Comparison of ENCODE assay signal across 4 cellular contexts in the genomic region with DNA sequence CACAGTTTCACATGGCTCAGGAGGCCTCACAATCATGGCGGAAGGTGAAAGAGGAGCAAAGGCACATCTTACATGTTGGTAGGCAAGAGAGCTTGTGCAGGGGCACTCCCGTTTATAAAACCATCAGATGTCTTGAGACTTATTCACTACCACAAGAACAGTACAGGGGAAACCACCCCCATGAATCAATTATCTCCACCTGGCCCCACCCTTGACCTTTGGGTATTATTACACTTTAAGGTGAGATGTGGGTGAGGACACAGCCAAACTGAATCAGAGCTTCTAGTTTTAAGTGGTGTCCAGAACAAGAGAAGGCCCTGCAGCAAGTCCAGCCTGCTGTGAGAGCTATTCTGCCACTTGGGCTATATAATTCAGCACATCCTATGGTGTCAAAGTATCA.
"Had no signal": no experiment of that assay in that cellular context is flagged by ENCODE, and none has a peak within 500 bp of the region (broad histone marks: within the 10 kb centered on the region; RNA-seq: fewer than 3 reads in every experiment).

No MANE protein-coding gene starts in this region.

- DNase-seq: H9, HCEC 1CT, IMR-90 had no signal

- H3K27ac Mint-ChIP-seq: GM23338, H9 had no signal

- H3K4me3 Mint-ChIP-seq: GM23338, H9 had no signal

- ATAC-seq: GM23338 had no signal
